ENCODE assay signal across 1 cellular context in genomic region chr19:28502879-28503734, GRCh38.
TF ChIP-seq lines count a peak whose summit lies in the region.

No MANE protein-coding gene starts in this region.

TF ChIP-seq in GM23338, 12 proteins besides CTCF, POLR2A, EP300 and RAD21 (continued from another document):
- TF ChIP-seq ZNF462 (CRISPR knock-in tag; IDR thresholded peaks at IDR 0.05): no peak
- no peak for TF ChIP-seq REST (IDR thresholded peaks at IDR 0.05; ENCODE audit: unreplicated experiment)
- no peak for TF ChIP-seq JUNB (IDR thresholded peaks at IDR 0.05; ENCODE audit: unreplicated experiment)
- TF ChIP-seq NANOG (IDR thresholded peaks at IDR 0.05; ENCODE audit: borderline replicate concordance): no peak
- TF ChIP-seq ETS1 (IDR thresholded peaks at IDR 0.05): no peak
